21 cellular contexts compared by ENCODE assay signal in genomic region chr10:73837072-73837471, GRCh38. TPM values are rescaled to one million over a fixed set of nuclear protein-coding genes. Genes with fewer than 3 reads are reported as not detected.
DNase-seq lines count a peak whose midpoint lies in the region; ATAC-seq and TF ChIP-seq lines count a peak whose summit lies in the region.
"Had no signal": no experiment of that assay in that cellular context is flagged by ENCODE, and none has a peak within 500 bp of the region (broad histone marks: within the 10 kb centered on the region; RNA-seq: fewer than 3 reads in every experiment).

No MANE protein-coding gene starts in this region.

- peaks cover 8% of the 10 kb centered on the region for H3K36me3 ChIP-seq in fibroblast of lung (ENCODE audit: control insufficient read depth, insufficient read depth, low read length)

- peaks cover 19% of the 10 kb centered on the region for H3K4me1 ChIP-seq in fibroblast of lung (ENCODE audit: control insufficient read depth, extremely low read depth, insufficient read depth, low read length)
- H3K4me1 ChIP-seq: HAP-1 had no signal

- peak; percentile 41 for DNase-seq in EL
- peak; percentile 53 for DNase-seq in amniotic epithelial cell (ENCODE audit: low read depth)
- peak; percentile 44 to 57 for DNase-seq in fibroblast of lung (ENCODE audit: low read depth in 2 of 2)
- DNase-seq in sciatic nerve (ENCODE audit: low spot score), result no peak
- DNase-seq in SW480 (ENCODE audit: low spot score), result no peak
- no peak for DNase-seq in progenitor cell of endocrine pancreas (ENCODE audit: low spot score, unreplicated experiment)
- DNase-seq: activated CD4-positive, alpha-beta T cell treated with anti-CD3 and anti-CD28 coated beads, Interleukin-2, amount 10 ng/mL, durations not matched to agents 7 days and 5 days; GDM1; islet precursor cell; MV-4-11; NCI-H2227 treated with DMSO at 0.1 percent for 48 hours; stimulated activated CD4-positive, alpha-beta T cell treated with anti-CD3 and anti-CD28 coated beads, Interleukin-4, amount 100 ng/mL, for 24 hours; stimulated activated naive B cell treated with anti-CD40 and anti-IgM and Interleukin-4, amounts not matched to agents 10 μg/mL and 1 μg/mL and 100 μg/mL, for 72 hours; T-cell had no signal

- TF ChIP-seq CTCF in fibroblast of lung (conservative IDR thresholded peaks at IDR 0.05 in 1 of 2, IDR thresholded peaks at IDR 0.05 in 1 of 2; ENCODE audit: low read depth in 1 of 2, low read length in 2 of 2) (no peak), progenitor cell of endocrine pancreas (IDR thresholded peaks at IDR 0.05; ENCODE audit: unreplicated experiment) (no peak)

- no peak overlapping the region for H3K9ac ChIP-seq in fibroblast of lung (ENCODE audit: insufficient read depth, low read length)

- no peaks in the 10 kb centered on the region for H3K27me3 ChIP-seq in fibroblast of lung (ENCODE audit: control insufficient read depth, insufficient read depth, low read length)
- H3K27me3 ChIP-seq: cardiac muscle cell had no signal

- no peaks in the 10 kb centered on the region for H4K20me1 ChIP-seq in fibroblast of lung (ENCODE audit: control insufficient read depth, extremely low read depth, insufficient read depth, low read length)

- H3K36me3 Mint-ChIP-seq in progenitor cell of endocrine pancreas (ENCODE audit: insufficient read depth), result peaks cover 5% of the 10 kb centered on the region

- no peaks in the 10 kb centered on the region for H3K27me3 Mint-ChIP-seq in progenitor cell of endocrine pancreas
- H3K27me3 Mint-ChIP-seq: activated CD4-positive, alpha-beta T cell treated with anti-CD3 and anti-CD28 coated beads, Interleukin-2, amount 10 ng/mL, durations not matched to agents 7 days and 5 days; stimulated activated naive B cell treated with anti-CD40 and anti-IgM and Interleukin-4, amounts not matched to agents 10 μg/mL and 1 μg/mL and 100 μg/mL, for 72 hours; T-cell had no signal

- H3K27ac ChIP-seq in fibroblast of lung (ENCODE audit: insufficient read depth, low read length), result peak overlapping the region; percentile 3
- H3K27ac ChIP-seq: C4-2B, cardiac muscle cell had no signal

- no peak overlapping the region for H3K4me3 ChIP-seq in fibroblast of lung (replicated peaks in 1 of 4; ENCODE audit: control extremely low read depth in 1 of 4, insufficient read depth in 1 of 4, low read depth in 3 of 4, low read length in 4 of 4)
- H3K4me3 ChIP-seq: cardiac muscle cell, HAP-1 had no signal

- intact Hi-C loops in sciatic nerve (cut with DNase I), result no loop called here

- no peaks in the 10 kb centered on the region for H3K4me1 Mint-ChIP-seq in progenitor cell of endocrine pancreas (ENCODE audit: low read depth)
- H3K4me1 Mint-ChIP-seq: activated CD4-positive, alpha-beta T cell treated with anti-CD3 and anti-CD28 coated beads, Interleukin-2, amount 10 ng/mL, durations not matched to agents 7 days and 5 days; stimulated activated naive B cell treated with anti-CD40 and anti-IgM and Interleukin-4, amounts not matched to agents 10 μg/mL and 1 μg/mL and 100 μg/mL, for 72 hours; T-cell had no signal

- H3K79me2 ChIP-seq in fibroblast of lung (ENCODE audit: control insufficient read depth, insufficient read depth, low read length), result no peaks in the 10 kb centered on the region

- no peak overlapping the region for H3K4me3 Mint-ChIP-seq in progenitor cell of endocrine pancreas (ENCODE audit: low read depth)
- H3K4me3 Mint-ChIP-seq: activated CD4-positive, alpha-beta T cell treated with anti-CD3 and anti-CD28 coated beads, Interleukin-2, amount 10 ng/mL, durations not matched to agents 7 days and 5 days; stimulated activated naive B cell treated with anti-CD40 and anti-IgM and Interleukin-4, amounts not matched to agents 10 μg/mL and 1 μg/mL and 100 μg/mL, for 72 hours; T-cell had no signal

- no peak overlapping the region for H3K27ac Mint-ChIP-seq in progenitor cell of endocrine pancreas
- H3K27ac Mint-ChIP-seq: activated CD4-positive, alpha-beta T cell treated with anti-CD3 and anti-CD28 coated beads, Interleukin-2, amount 10 ng/mL, durations not matched to agents 7 days and 5 days; stimulated activated naive B cell treated with anti-CD40 and anti-IgM and Interleukin-4, amounts not matched to agents 10 μg/mL and 1 μg/mL and 100 μg/mL, for 72 hours; T-cell had no signal

- no peak overlapping the region for H2AFZ ChIP-seq in fibroblast of lung (ENCODE audit: low read length)

- H3K9me3 Mint-ChIP-seq in progenitor cell of endocrine pancreas (ENCODE audit: low read depth), result no peaks in the 10 kb centered on the region
- H3K9me3 Mint-ChIP-seq: activated CD4-positive, alpha-beta T cell treated with anti-CD3 and anti-CD28 coated beads, Interleukin-2, amount 10 ng/mL, durations not matched to agents 7 days and 5 days; stimulated activated naive B cell treated with anti-CD40 and anti-IgM and Interleukin-4, amounts not matched to agents 10 μg/mL and 1 μg/mL and 100 μg/mL, for 72 hours; T-cell had no signal

- peak; percentile 33 for ATAC-seq in sciatic nerve
- no peak for ATAC-seq in GM18868 (IDR thresholded peaks at IDR 0.05; ENCODE audit: unreplicated experiment)
- ATAC-seq in GM21447 (IDR thresholded peaks at IDR 0.05; ENCODE audit: unreplicated experiment), result no peak
- ATAC-seq: esophagus mucosa; Panc1; stimulated activated naive B cell treated with anti-CD40 and anti-IgM and Interleukin-4, amounts not matched to agents 10 μg/mL and 1 μg/mL and 100 μg/mL, for 72 hours; T-cell had no signal

- no peaks in the 10 kb centered on the region for H3K9me3 ChIP-seq in fibroblast of lung (ENCODE audit: control insufficient read depth, insufficient read depth, low read depth, low read length)
- H3K9me3 ChIP-seq: HAP-1 had no signal

- no peak overlapping the region for H3K4me2 ChIP-seq in fibroblast of lung (ENCODE audit: extremely low read depth, insufficient read depth, low read length)

RNA-seq across cellular contexts. Expression of gene NDST2, which starts 25.7 kb away (rescaled TPM):
- total RNA-seq in fibroblast of lung, result 10.5 and 12.6 TPM in 2 replicates
- polyA plus RNA-seq in fibroblast of lung, result 15.2 and 17.9 TPM in 2 replicates
- polyA plus RNA-seq in fibroblast of lung (2012), result 15.3 and 17.8 TPM in 2 replicates
- polyA minus RNA-seq in fibroblast of lung (ENCODE audit: low replicate concordance), result 16.0 and 38.4 TPM in 2 replicates
- 32.9 TPM for total RNA-seq in sciatic nerve
- total RNA-seq in progenitor cell of endocrine pancreas, result 36.3 and 40.0 TPM in 2 replicates

RNA-seq across cellular contexts. Expression of gene CAMK2G, which starts 37.3 kb away (rescaled TPM):
- total RNA-seq in fibroblast of lung (19.8 and 25.9 TPM in 2 replicates), sciatic nerve (30.5 TPM), progenitor cell of endocrine pancreas (20.8 and 24.5 TPM in 2 replicates)
- polyA plus RNA-seq in fibroblast of lung, result 26.6 and 32.2 TPM in 2 replicates
- polyA plus RNA-seq in fibroblast of lung (2012), result 18.0 and 23.2 TPM in 2 replicates
- 27.2 and 39.5 TPM in 2 replicates for polyA minus RNA-seq in fibroblast of lung (ENCODE audit: low replicate concordance)

RNA-seq across cellular contexts. Expression of gene ZSWIM8, which starts 51.7 kb away (rescaled TPM):
- total RNA-seq in fibroblast of lung, result 47.0 and 60.9 TPM in 2 replicates
- polyA plus RNA-seq in fibroblast of lung, result 37.9 and 53.3 TPM in 2 replicates
- polyA plus RNA-seq in fibroblast of lung (2012), result 52.0 and 60.9 TPM in 2 replicates
- 166 and 290 TPM in 2 replicates for polyA minus RNA-seq in fibroblast of lung (ENCODE audit: low replicate concordance)
- total RNA-seq in sciatic nerve, result 99.1 TPM
- total RNA-seq in progenitor cell of endocrine pancreas, result 122 and 144 TPM in 2 replicates

RNA-seq across cellular contexts. Expression of gene CHCHD1, which starts 55.2 kb away (rescaled TPM):
- 16.2 and 21.3 TPM in 2 replicates for total RNA-seq in fibroblast of lung
- 31.0 and 35.8 TPM in 2 replicates for polyA plus RNA-seq in fibroblast of lung
- 58.3 and 68.8 TPM in 2 replicates for polyA plus RNA-seq in fibroblast of lung (2012)
- polyA minus RNA-seq in fibroblast of lung (ENCODE audit: low replicate concordance), result 1.6 and 6.2 TPM in 2 replicates
- total RNA-seq in sciatic nerve, result 13.2 TPM
- total RNA-seq in progenitor cell of endocrine pancreas, result 36.0 and 38.8 TPM in 2 replicates

Comparison
In these comparisons a context has a peak if more than half of its experiments do, and no peak if none do; other contexts are left out.
1. DNase-seq: peak in EL (single experiment), amniotic epithelial cell (single experiment) and fibroblast of lung (2 of 2); none in sciatic nerve (single experiment), SW480 (single experiment) and progenitor cell of endocrine pancreas (single experiment).